ENCODE assay signal across 17 cellular contexts in the genomic region with DNA sequence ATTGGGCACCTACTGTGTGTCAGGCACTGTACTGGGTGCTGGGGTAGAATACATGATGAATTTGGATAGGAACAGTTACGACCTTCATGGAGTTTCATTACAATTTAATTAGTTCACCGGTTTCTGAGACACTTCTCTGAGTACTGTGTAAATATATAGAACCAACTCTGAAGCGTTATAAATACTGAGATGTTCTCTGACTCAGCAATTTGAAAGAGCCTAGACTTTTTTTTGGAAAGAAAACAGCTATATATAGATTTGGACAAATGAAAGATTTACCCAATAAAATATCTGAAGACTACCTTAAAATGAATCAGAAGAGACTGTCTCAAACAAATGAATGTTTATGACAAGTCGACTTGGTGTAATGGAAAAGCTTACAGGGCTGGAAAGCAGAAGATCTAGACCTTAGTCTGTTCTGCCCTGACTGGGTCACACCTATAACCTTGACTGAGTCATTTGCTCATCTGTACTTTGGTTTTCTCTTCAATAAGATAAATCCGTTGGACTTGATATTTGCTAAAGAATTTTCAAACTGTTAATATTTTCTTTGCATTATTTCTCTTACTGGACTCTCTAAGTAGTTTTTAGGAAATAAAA.
"Had no signal": no experiment of that assay in that cellular context is flagged by ENCODE, and none has a peak within 500 bp of the region (broad histone marks: within the 10 kb centered on the region; RNA-seq: fewer than 3 reads in every experiment).

No MANE protein-coding gene starts in this region.

- H3K27ac Mint-ChIP-seq: activated CD4-positive, alpha-beta T cell treated with anti-CD3 and anti-CD28 coated beads, Interleukin-2, amount 10 ng/mL, durations not matched to agents 7 days and 5 days; memory B cell; T-helper 1 cell treated with Interleukin-12 subunit alpha and Interleukin-12 subunit beta and Interleukin-4 antibody, amounts not matched to agents 30 μg/mL and 1 μg/mL, for 36 hours had no signal

- H3K27me3 Mint-ChIP-seq: activated CD4-positive, alpha-beta T cell treated with anti-CD3 and anti-CD28 coated beads, Interleukin-2, amount 10 ng/mL, durations not matched to agents 7 days and 5 days; memory B cell; naive thymus-derived CD4-positive, alpha-beta T cell had no signal

- H3K9me3 Mint-ChIP-seq: activated CD4-positive, alpha-beta T cell treated with anti-CD3 and anti-CD28 coated beads, Interleukin-2, amount 10 ng/mL, durations not matched to agents 7 days and 5 days; memory B cell; naive thymus-derived CD4-positive, alpha-beta T cell; T-helper 1 cell treated with Interleukin-12 subunit alpha and Interleukin-12 subunit beta and Interleukin-4 antibody, amounts not matched to agents 30 μg/mL and 1 μg/mL, for 36 hours had no signal

- DNase-seq: activated CD4-positive, alpha-beta T cell treated with anti-CD3 and anti-CD28 coated beads, Interleukin-2, amount 10 ng/mL, durations not matched to agents 7 days and 5 days; cerebellar nuclear complex; effector memory CD4-positive, alpha-beta T cell; foreskin keratinocyte; kidney glomerular epithelial cell; left ventricle myocardium superior; mucosa of descending colon; naive thymus-derived CD4-positive, alpha-beta T cell; ovary; spleen; stimulated activated CD4-positive, alpha-beta T cell treated with anti-CD3 and anti-CD28 coated beads, Interleukin-4, amount 100 ng/mL, for 1 hour; stimulated activated naive CD4-positive, alpha-beta T cell treated with Interleukin-2 at 50 U/mL for 16 hours; upper lobe of left lung; WERI-Rb-1 had no signal

- ATAC-seq: foreskin keratinocyte; left ventricle myocardium superior; mucosa of descending colon; naive thymus-derived CD4-positive, alpha-beta T cell; sciatic nerve had no signal

- H3K4me3 Mint-ChIP-seq: activated CD4-positive, alpha-beta T cell treated with anti-CD3 and anti-CD28 coated beads, Interleukin-2, amount 10 ng/mL, durations not matched to agents 7 days and 5 days; memory B cell; naive thymus-derived CD4-positive, alpha-beta T cell; T-helper 1 cell treated with Interleukin-12 subunit alpha and Interleukin-12 subunit beta and Interleukin-4 antibody, amounts not matched to agents 30 μg/mL and 1 μg/mL, for 36 hours had no signal
